In the genomic region with DNA sequence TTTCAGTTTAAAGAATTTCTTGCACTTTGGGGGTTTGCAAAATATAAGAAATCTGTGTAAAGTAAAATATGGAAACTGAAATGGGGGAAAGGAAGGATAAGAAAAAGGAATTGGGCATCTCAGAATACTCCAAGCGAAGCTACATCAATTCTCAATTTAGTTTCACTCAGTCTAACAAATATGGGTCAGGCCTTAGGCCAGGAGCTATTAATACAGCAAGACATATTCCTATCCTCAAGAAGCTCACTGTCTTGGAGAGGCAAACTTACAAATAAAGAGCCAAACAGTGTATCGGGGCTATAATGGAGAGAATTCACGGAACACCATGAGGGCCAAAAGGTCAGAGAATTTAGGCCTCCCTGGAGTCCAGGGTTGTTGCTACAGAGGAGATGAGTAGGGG, we compare ENCODE assay signal across 31 cellular contexts. TPM values are rescaled to one million over a fixed set of nuclear protein-coding genes. Genes with fewer than 3 reads are reported as not detected.
"Had no signal": no experiment of that assay in that cellular context is flagged by ENCODE, and none has a peak within 500 bp of the region (broad histone marks: within the 10 kb centered on the region; RNA-seq: fewer than 3 reads in every experiment).

No MANE protein-coding gene starts in this region.

- H3K27ac ChIP-seq: body of pancreas, breast epithelium had no signal

- H3K27me3 ChIP-seq: body of pancreas, breast epithelium had no signal

- H3K4me3 Mint-ChIP-seq: activated CD4-positive, alpha-beta T cell treated with anti-CD3 and anti-CD28 coated beads for 36 hours; activated CD4-positive, alpha-beta T cell treated with anti-CD3 and anti-CD28 coated beads, Interleukin-2, amount 10 ng/mL, durations not matched to agents 7 days and 5 days; activated CD8-positive, alpha-beta T cell treated with anti-CD3 and anti-CD28 coated beads, Interleukin-2, amount 10 ng/mL, durations not matched to agents 7 days and 5 days; activated naive CD4-positive, alpha-beta T cell treated with anti-CD3 and anti-CD28 coated beads, Interleukin-2, amount 50 U/mL, for 24 hours; activated naive CD8-positive, alpha-beta T cell treated with anti-CD3 and anti-CD28 coated beads, Interleukin-2, amount 10 ng/mL, durations not matched to agents 7 days and 5 days; activated T-cell treated with anti-CD3 and anti-CD28 coated beads, Interleukin-2, amount 50 U/mL, for 24 hours had no signal

- H3K27me3 Mint-ChIP-seq: activated CD4-positive, alpha-beta T cell treated with anti-CD3 and anti-CD28 coated beads for 36 hours; activated naive CD4-positive, alpha-beta T cell treated with anti-CD3 and anti-CD28 coated beads, Interleukin-2, amount 50 U/mL, for 24 hours had no signal

- DNase-seq: activated CD4-positive, alpha-beta T cell treated with anti-CD3 and anti-CD28 coated beads for 36 hours; activated CD4-positive, alpha-beta T cell treated with anti-CD3 and anti-CD28 coated beads, Interleukin-2, amount 10 ng/mL, durations not matched to agents 7 days and 5 days; activated CD4-positive, alpha-beta T cell treated with anti-CD3 and anti-CD28 coated beads, Interleukin-2, amount 50 U/mL, for 48 hours; activated CD8-positive, alpha-beta T cell treated with anti-CD3 and anti-CD28 coated beads, Interleukin-2, amount 10 ng/mL, durations not matched to agents 7 days and 5 days; activated gamma-delta T cell; activated naive CD4-positive, alpha-beta T cell treated with Interleukin-2 at 50 U/mL for 16 hours; activated naive CD8-positive, alpha-beta T cell treated with anti-CD3 and anti-CD28 coated beads, Interleukin-2, amount 10 ng/mL, durations not matched to agents 7 days and 5 days; activated T-cell treated with anti-CD3 and anti-CD28 coated beads, Interleukin-2, amount 50 U/mL, for 24 hours; amygdala; body of pancreas; caudate nucleus; Karpas-422; KBM-7; NCI-H1105; NCI-H1436; NCI-H1694 treated with DMSO at 0.1 percent for 48 hours; NCI-H2029; NCI-H345; NCI-H524 treated with DMSO at 0.1 percent for 48 hours; SIG-M5; T1000 had no signal

- H3K9me3 Mint-ChIP-seq: activated CD4-positive, alpha-beta T cell treated with anti-CD3 and anti-CD28 coated beads, Interleukin-2, amount 10 ng/mL, durations not matched to agents 7 days and 5 days; activated naive CD4-positive, alpha-beta T cell treated with anti-CD3 and anti-CD28 coated beads, Interleukin-2, amount 50 U/mL, for 24 hours; activated naive CD8-positive, alpha-beta T cell treated with anti-CD3 and anti-CD28 coated beads, Interleukin-2, amount 10 ng/mL, durations not matched to agents 7 days and 5 days; activated T-cell treated with anti-CD3 and anti-CD28 coated beads, Interleukin-2, amount 50 U/mL, for 24 hours; activated T-helper 2 cell treated with anti-CD3 and anti-CD28 coated beads, Interferon-gamma antibody, Interleukin-2, Interleukin-4, amounts not matched to agents 10 μg/mL and 5 μg/mL and 100 μg/mL, durations not matched to agents 14 hours and 24 hours and 36 hours had no signal

- H3K36me3 ChIP-seq: breast epithelium had no signal

- H3K27ac Mint-ChIP-seq: activated CD4-positive, alpha-beta T cell treated with anti-CD3 and anti-CD28 coated beads for 36 hours; activated CD4-positive, alpha-beta T cell treated with anti-CD3 and anti-CD28 coated beads, Interleukin-2, amount 10 ng/mL, durations not matched to agents 7 days and 5 days; activated CD8-positive, alpha-beta T cell treated with anti-CD3 and anti-CD28 coated beads, Interleukin-2, amount 10 ng/mL, durations not matched to agents 7 days and 5 days; activated naive CD4-positive, alpha-beta T cell treated with anti-CD3 and anti-CD28 coated beads, Interleukin-2, amount 50 U/mL, for 24 hours; activated naive CD8-positive, alpha-beta T cell treated with anti-CD3 and anti-CD28 coated beads, Interleukin-2, amount 10 ng/mL, durations not matched to agents 7 days and 5 days; activated T-cell treated with anti-CD3 and anti-CD28 coated beads, Interleukin-2, amount 50 U/mL, for 24 hours; activated T-helper 2 cell treated with anti-CD3 and anti-CD28 coated beads, Interferon-gamma antibody, Interleukin-2, Interleukin-4, amounts not matched to agents 10 μg/mL and 5 μg/mL and 100 μg/mL, durations not matched to agents 14 hours and 24 hours and 36 hours had no signal

- H3K4me1 Mint-ChIP-seq: activated CD4-positive, alpha-beta T cell treated with anti-CD3 and anti-CD28 coated beads for 36 hours; activated CD4-positive, alpha-beta T cell treated with anti-CD3 and anti-CD28 coated beads, Interleukin-2, amount 10 ng/mL, durations not matched to agents 7 days and 5 days; activated naive CD4-positive, alpha-beta T cell treated with anti-CD3 and anti-CD28 coated beads, Interleukin-2, amount 50 U/mL, for 24 hours; activated naive CD8-positive, alpha-beta T cell treated with anti-CD3 and anti-CD28 coated beads, Interleukin-2, amount 10 ng/mL, durations not matched to agents 7 days and 5 days had no signal

- H3K4me1 ChIP-seq: body of pancreas, breast epithelium had no signal

- H3K36me3 Mint-ChIP-seq: activated naive CD4-positive, alpha-beta T cell treated with anti-CD3 and anti-CD28 coated beads, Interleukin-2, amount 50 U/mL, for 24 hours; activated naive CD8-positive, alpha-beta T cell treated with anti-CD3 and anti-CD28 coated beads, Interleukin-2, amount 10 ng/mL, durations not matched to agents 7 days and 5 days had no signal

- H3K4me3 ChIP-seq: body of pancreas, breast epithelium had no signal

- H3K9me3 ChIP-seq: body of pancreas, breast epithelium had no signal

- ATAC-seq: activated CD4-positive, alpha-beta T cell treated with anti-CD3 and anti-CD28 coated beads for 36 hours; activated CD8-positive, alpha-beta T cell treated with anti-CD3 and anti-CD28 coated beads, Interleukin-2, amount 10 ng/mL, durations not matched to agents 7 days and 5 days; body of pancreas; Panc1 had no signal

RNA-seq across cellular contexts. Expression of a gene that starts 43.0 kb away (rescaled TPM):
- total RNA-seq: activated CD4-positive, alpha-beta T cell treated with anti-CD3 and anti-CD28 coated beads for 36 hours; activated CD4-positive, alpha-beta T cell treated with anti-CD3 and anti-CD28 coated beads, Interleukin-2, amount 10 ng/mL, durations not matched to agents 7 days and 5 days; activated CD8-positive, alpha-beta T cell treated with anti-CD3 and anti-CD28 coated beads, Interleukin-2, amount 10 ng/mL, durations not matched to agents 7 days and 5 days; activated naive CD8-positive, alpha-beta T cell treated with anti-CD3 and anti-CD28 coated beads, Interleukin-2, amount 10 ng/mL, durations not matched to agents 7 days and 5 days; activated T-helper 2 cell treated with anti-CD3 and anti-CD28 coated beads, Interferon-gamma antibody, Interleukin-2, Interleukin-4, amounts not matched to agents 10 μg/mL and 5 μg/mL and 100 μg/mL, durations not matched to agents 14 hours and 24 hours and 36 hours; astrocyte; body of pancreas; breast epithelium; MCF 10A; NCI-H460; SK-MEL-5; T-helper 1 cell treated with Interleukin-12 subunit alpha and Interleukin-12 subunit beta and Interleukin-4 antibody, amounts not matched to agents 30 ng/mL and 1 ng/mL, for 36 hours; T-helper 2 cell treated with Interferon-gamma antibody and Interleukin-4, amounts not matched to agents 100 ng/mL and 5 ng/mL, for 36 hours had no signal
